1 cellular context compared by ENCODE assay signal in genomic region chr18:12694032-12694431, GRCh38.
TF ChIP-seq lines count a peak whose summit lies in the region.

No MANE protein-coding gene starts in this region.

TF ChIP-seq in HepG2, 621 proteins besides CTCF, POLR2A, EP300 and RAD21:
- TF ChIP-seq NRL (CRISPR knock-in tag; IDR thresholded peaks at IDR 0.05; ENCODE audit: borderline replicate concordance) (no peak), MEF2D (CRISPR knock-in tag; IDR thresholded peaks at IDR 0.05) (no peak), ARID4A (CRISPR knock-in tag; IDR thresholded peaks at IDR 0.05; ENCODE audit: borderline replicate concordance) (no peak), SOX5 (CRISPR knock-in tag; IDR thresholded peaks at IDR 0.05; ENCODE audit: borderline replicate concordance) (peak; percentile 49; the same call in 1 of the 2 replicates), DZIP1 (CRISPR knock-in tag; IDR thresholded peaks at IDR 0.05) (no peak), THAP11 (CRISPR knock-in tag; IDR thresholded peaks at IDR 0.05) (no peak), SAP130 (CRISPR knock-in tag; IDR thresholded peaks at IDR 0.05; ENCODE audit: low read depth) (0 out of 2 replicates have a peak, but pooled peaks have one; percentile 21), ASH2L (IDR thresholded peaks at IDR 0.05; ENCODE audit: insufficient read length, low read depth, low read length) (no peak), ZSCAN9 (CRISPR knock-in tag; IDR thresholded peaks at IDR 0.05; ENCODE audit: borderline replicate concordance) (no peak), ZNF180 (CRISPR knock-in tag; IDR thresholded peaks at IDR 0.05; ENCODE audit: borderline replicate concordance, low read depth) (no peak), ZBED4 (CRISPR knock-in tag; IDR thresholded peaks at IDR 0.05; ENCODE audit: borderline replicate concordance) (no peak), SOX13 (IDR thresholded peaks at IDR 0.05) (no peak), SOX13 (CRISPR knock-in tag; conservative IDR thresholded peaks at IDR 0.05 in 1 of 2, IDR thresholded peaks at IDR 0.05 in 1 of 2) (peak in 1 of 2 experiments; percentile 30; a peak in 1 of 4 replicates), ZNF768 (CRISPR knock-in tag; IDR thresholded peaks at IDR 0.05) (no peak), HDAC2 (CRISPR knock-in tag; IDR thresholded peaks at IDR 0.05) (no peak), ZZZ3 (CRISPR knock-in tag; IDR thresholded peaks at IDR 0.05; ENCODE audit: borderline replicate concordance) (no peak), ZNF790 (CRISPR knock-in tag; IDR thresholded peaks at IDR 0.05; ENCODE audit: borderline replicate concordance) (no peak), NFRKB (IDR thresholded peaks at IDR 0.05) (no peak)
- TF ChIP-seq, protein P1, sequence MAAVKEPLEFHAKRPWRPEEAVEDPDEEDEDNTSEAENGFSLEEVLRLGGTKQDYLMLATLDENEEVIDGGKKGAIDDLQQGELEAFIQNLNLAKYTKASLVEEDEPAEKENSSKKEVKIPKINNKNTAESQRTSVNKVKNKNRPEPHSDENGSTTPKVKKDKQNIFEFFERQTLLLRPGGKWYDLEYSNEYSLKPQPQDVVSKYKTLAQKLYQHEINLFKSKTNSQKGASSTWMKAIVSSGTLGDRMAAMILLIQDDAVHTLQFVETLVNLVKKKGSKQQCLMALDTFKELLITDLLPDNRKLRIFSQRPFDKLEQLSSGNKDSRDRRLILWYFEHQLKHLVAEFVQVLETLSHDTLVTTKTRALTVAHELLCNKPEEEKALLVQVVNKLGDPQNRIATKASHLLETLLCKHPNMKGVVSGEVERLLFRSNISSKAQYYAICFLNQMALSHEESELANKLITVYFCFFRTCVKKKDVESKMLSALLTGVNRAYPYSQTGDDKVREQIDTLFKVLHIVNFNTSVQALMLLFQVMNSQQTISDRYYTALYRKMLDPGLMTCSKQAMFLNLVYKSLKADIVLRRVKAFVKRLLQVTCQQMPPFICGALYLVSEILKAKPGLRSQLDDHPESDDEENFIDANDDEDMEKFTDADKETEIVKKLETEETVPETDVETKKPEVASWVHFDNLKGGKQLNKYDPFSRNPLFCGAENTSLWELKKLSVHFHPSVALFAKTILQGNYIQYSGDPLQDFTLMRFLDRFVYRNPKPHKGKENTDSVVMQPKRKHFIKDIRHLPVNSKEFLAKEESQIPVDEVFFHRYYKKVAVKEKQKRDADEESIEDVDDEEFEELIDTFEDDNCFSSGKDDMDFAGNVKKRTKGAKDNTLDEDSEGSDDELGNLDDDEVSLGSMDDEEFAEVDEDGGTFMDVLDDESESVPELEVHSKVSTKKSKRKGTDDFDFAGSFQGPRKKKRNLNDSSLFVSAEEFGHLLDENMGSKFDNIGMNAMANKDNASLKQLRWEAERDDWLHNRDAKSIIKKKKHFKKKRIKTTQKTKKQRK (IDR thresholded peaks at IDR 0.05; ENCODE audit: low read length): no peak
TF ChIP-seq in HepG2: peak in this region for 3.
